ENCODE assay signal across 28 cellular contexts in genomic region chr4:106245176-106245575, GRCh38.
DNase-seq lines count a peak whose midpoint lies in the region; ATAC-seq, FAIRE-seq and TF ChIP-seq lines count a peak whose summit lies in the region.
"Had no signal": no experiment of that assay in that cellular context is flagged by ENCODE, and none has a peak within 500 bp of the region (broad histone marks: within the 10 kb centered on the region; RNA-seq: fewer than 3 reads in every experiment).

No MANE protein-coding gene starts in this region.

- peaks cover 2% of the 10 kb centered on the region for H3K4me1 Mint-ChIP-seq in mesothelial cell of epicardium
- H3K4me1 Mint-ChIP-seq: activated CD4-positive, alpha-beta T cell treated with anti-CD3 and anti-CD28 coated beads, Interleukin-2, amount 10 ng/mL, durations not matched to agents 24 days and 14 days; activated naive CD8-positive, alpha-beta T cell treated with anti-CD3 and anti-CD28 coated beads, Interleukin-2, amount 10 ng/mL, durations not matched to agents 7 days and 5 days; neural progenitor cell; stimulated activated naive B cell treated with anti-CD40 and anti-IgM and Interleukin-4, amounts not matched to agents 10 μg/mL and 1 μg/mL and 100 μg/mL, for 72 hours had no signal

- 0 out of 2 replicates have a peak overlapping the region, but pooled peaks have one; percentile 7 for H3K4me2 ChIP-seq in PC-9
- no peak overlapping the region for H3K4me2 ChIP-seq in endothelial cell of umbilical vein (ENCODE audit: insufficient read depth, low read length)
- H3K4me2 ChIP-seq: BLaER1, neural progenitor cell had no signal

- H3K36me3 ChIP-seq in PC-9 (ENCODE audit: low read depth) = no peaks in the 10 kb centered on the region
- peaks cover 0 to 4% of the 10 kb centered on the region in 2 experiments for H3K36me3 ChIP-seq in endothelial cell of umbilical vein (ENCODE audit: control insufficient read depth in 2 of 2, extremely low read depth in 1 of 2, insufficient read depth in 2 of 2, low read length in 2 of 2)
- H3K36me3 ChIP-seq in Peyer's patch = peaks cover 0 to 17% (median 0%) of the 10 kb centered on the region in 3 donors

- TF ChIP-seq CTCF in PC-9 (conservative IDR thresholded peaks at IDR 0.05) (no peak), endothelial cell of umbilical vein (IDR thresholded peaks at IDR 0.05; ENCODE audit: extremely low read depth in 1 of 2, insufficient read depth in 1 of 2, low read depth in 1 of 2, low read length in 2 of 2) (no peak), mesothelial cell of epicardium (IDR thresholded peaks at IDR 0.05; ENCODE audit: unreplicated experiment) (no peak), Peyer's patch (IDR thresholded peaks at IDR 0.05) (no peak), coronary artery (IDR thresholded peaks at IDR 0.05) (no peak)

- no peaks in the 10 kb centered on the region for H3K9me1 ChIP-seq in endothelial cell of umbilical vein (replicated peaks; ENCODE audit: control insufficient read depth, extremely low read depth, insufficient read depth, low read length)

- FAIRE-seq in GM19239 (lab: Jason Lieb, UNC) (peak; percentile 42), endothelial cell of umbilical vein (lab: Jason Lieb, UNC) (no peak)
- FAIRE-seq: GM18507, urothelium cell line had no signal

- intact Hi-C loops in PC-9 (cut with micrococcal nuclease; ENCODE audit: unreplicated experiment) = no loop called here
- intact Hi-C loops in endothelial cell of umbilical vein (cut with micrococcal nuclease) = no loop called here

- CTCF ChIA-PET in PC-9 (lab: Charles Lee) (no interaction called here), endothelial cell of umbilical vein (lab: Charles Lee) (interaction anchor here (0.9 to 1.3 kb wide), 2 partner anchors 21 to 83 kb away, joined by 3 read pairs; no protein-coding TSS in a partner anchor)

- dilution Hi-C loops in endothelial cell of umbilical vein (cut with MboI; ENCODE audit: extremely low pct_ligation_motif_present, low sequenced_read_pairs) = no loop called here

- DNase-seq in GM19239 (ENCODE audit: insufficient read length, low spot score) = no peak
- peak; percentile 7 to 59 for DNase-seq in PC-9
- DNase-seq in endothelial cell of umbilical vein (ENCODE audit: low read depth, low spot score) = peak; percentile 9
- no peak for DNase-seq in mesothelial cell of epicardium (ENCODE audit: low spot score in 2 of 2, unreplicated experiment in 2 of 2)
- no peak for DNase-seq in Peyer's patch
- no peak for DNase-seq in coronary artery (ENCODE audit: low spot score)
- DNase-seq in KG1 (lab: John Stamatoyannopoulos, UW) = no peak
- DNase-seq: activated CD4-positive, alpha-beta T cell treated with anti-CD3 and anti-CD28 coated beads, Interleukin-2, amount 10 ng/mL, durations not matched to agents 24 days and 14 days; activated gamma-delta T cell; activated naive CD8-positive, alpha-beta T cell treated with anti-CD3 and anti-CD28 coated beads, Interleukin-2, amount 10 ng/mL, durations not matched to agents 7 days and 5 days; activated T-cell treated with anti-CD3 and anti-CD28 coated beads, Interleukin-2, amount 50 U/mL, for 24 hours; cerebellar nuclear complex; DMS79; Kasumi-1; kidney glomerular epithelial cell; lower lobe of right lung; NCI-H187; NCI-H2171 treated with DMSO at 0.1 percent for 48 hours; stimulated activated CD4-positive, alpha-beta T cell treated with anti-CD3 and anti-CD28 coated beads, Interleukin-15, amount 100 ng/mL, for 24 hours; stimulated activated naive B cell treated with anti-CD40 and anti-IgM and Interleukin-4, amounts not matched to agents 10 μg/mL and 1 μg/mL and 100 μg/mL, for 72 hours; WERI-Rb-1 had no signal

- H3K27ac Mint-ChIP-seq in mesothelial cell of epicardium = peak overlapping the region; percentile 11
- H3K27ac Mint-ChIP-seq: activated CD4-positive, alpha-beta T cell treated with anti-CD3 and anti-CD28 coated beads, Interleukin-2, amount 10 ng/mL, durations not matched to agents 24 days and 14 days; activated naive CD8-positive, alpha-beta T cell treated with anti-CD3 and anti-CD28 coated beads, Interleukin-2, amount 10 ng/mL, durations not matched to agents 7 days and 5 days; activated T-cell treated with anti-CD3 and anti-CD28 coated beads, Interleukin-2, amount 50 U/mL, for 24 hours; neural progenitor cell; stimulated activated naive B cell treated with anti-CD40 and anti-IgM and Interleukin-4, amounts not matched to agents 10 μg/mL and 1 μg/mL and 100 μg/mL, for 72 hours; T-helper 2 cell treated with Interferon-gamma antibody and Interleukin-4, amounts not matched to agents 5 μg/mL and 100 μg/mL, for 36 hours had no signal

- no peaks in the 10 kb centered on the region for H3K9me3 ChIP-seq in PC-9 (ENCODE audit: insufficient read depth, low read depth)
- no peaks in the 10 kb centered on the region for H3K9me3 ChIP-seq in endothelial cell of umbilical vein (replicated peaks; ENCODE audit: control insufficient read depth, insufficient read depth, low read length)
- no peaks in the 10 kb centered on the region for H3K9me3 ChIP-seq in Peyer's patch
- H3K9me3 ChIP-seq: BLaER1, lower lobe of right lung had no signal

- no peaks in the 10 kb centered on the region for H3K4me1 ChIP-seq in PC-9 (replicated peaks; ENCODE audit: insufficient read depth)
- H3K4me1 ChIP-seq in endothelial cell of umbilical vein (ENCODE audit: control insufficient read depth, extremely low read depth, insufficient read depth, low read length) = peaks cover 6% of the 10 kb centered on the region
- no peaks in the 10 kb centered on the region for H3K4me1 ChIP-seq in Peyer's patch
- H3K4me1 ChIP-seq: BLaER1, lower lobe of right lung, neural progenitor cell had no signal

- H3K4me3 ChIP-seq in PC-9 (no peak overlapping the region), endothelial cell of umbilical vein (replicated peaks in 1 of 3; ENCODE audit: insufficient read depth in 1 of 3, low read depth in 1 of 3, low read length in 3 of 3) (no peak overlapping the region), Peyer's patch (no peak overlapping the region), coronary artery (no peak overlapping the region)
- H3K4me3 ChIP-seq: BLaER1, lower lobe of right lung, neural progenitor cell had no signal

- H3K9me3 Mint-ChIP-seq in mesothelial cell of epicardium = no peaks in the 10 kb centered on the region
- H3K9me3 Mint-ChIP-seq: neural progenitor cell; stimulated activated naive B cell treated with anti-CD40 and anti-IgM and Interleukin-4, amounts not matched to agents 10 μg/mL and 1 μg/mL and 100 μg/mL, for 72 hours; T-helper 2 cell treated with Interferon-gamma antibody and Interleukin-4, amounts not matched to agents 5 μg/mL and 100 μg/mL, for 36 hours had no signal

- H3K9me2 ChIP-seq in PC-9 (ENCODE audit: insufficient read depth) = no peaks in the 10 kb centered on the region

- H3K36me3 Mint-ChIP-seq in mesothelial cell of epicardium = peaks cover 23% of the 10 kb centered on the region

- TF ChIP-seq POLR2A in endothelial cell of umbilical vein (IDR thresholded peaks at IDR 0.05; ENCODE audit: low read depth, low read length) (no peak), Peyer's patch (IDR thresholded peaks at IDR 0.05) (no peak)

- H3F3A ChIP-seq in PC-9 (ENCODE audit: insufficient read depth, low read depth) = no peaks in the 10 kb centered on the region

- no peak overlapping the region for H3K9ac ChIP-seq in endothelial cell of umbilical vein (replicated peaks; ENCODE audit: extremely low read depth, insufficient read depth, low read length)
- H3K9ac ChIP-seq: BLaER1, neural progenitor cell had no signal

- H4K20me1 ChIP-seq in PC-9 (ENCODE audit: insufficient read depth) (no peaks in the 10 kb centered on the region), endothelial cell of umbilical vein (replicated peaks; ENCODE audit: control insufficient read depth, extremely low read depth, insufficient read depth, low read length) (no peaks in the 10 kb centered on the region)
- H4K20me1 ChIP-seq: BLaER1 had no signal

- H2AFZ ChIP-seq in PC-9 (no peak overlapping the region), endothelial cell of umbilical vein (ENCODE audit: low read depth, low read length) (no peak overlapping the region)
- H2AFZ ChIP-seq: neural progenitor cell had no signal

- H3K27ac ChIP-seq in PC-9 (peak overlapping the region; percentile 23; the same call in 1 of the 2 replicates), endothelial cell of umbilical vein (ENCODE audit: insufficient read depth, low read depth, low read length) (no peak overlapping the region), Peyer's patch (no peak overlapping the region), coronary artery (no peak overlapping the region)
- H3K27ac ChIP-seq: BLaER1, lower lobe of right lung, neural progenitor cell, WERI-Rb-1 had no signal

- H3K27me3 ChIP-seq in PC-9 (ENCODE audit: insufficient read depth, low read depth) = no peaks in the 10 kb centered on the region
- H3K27me3 ChIP-seq in endothelial cell of umbilical vein (ENCODE audit: control insufficient read depth in 2 of 2, insufficient read depth in 2 of 2, low read length in 2 of 2) = no peaks in the 10 kb centered on the region
- H3K27me3 ChIP-seq in Peyer's patch = no peaks in the 10 kb centered on the region
- H3K27me3 ChIP-seq: BLaER1, neural progenitor cell had no signal

- H3K79me2 ChIP-seq in PC-9 (ENCODE audit: low read depth) = no peaks in the 10 kb centered on the region
- H3K79me2 ChIP-seq in endothelial cell of umbilical vein (ENCODE audit: control insufficient read depth, insufficient read depth, low read length) = no peaks in the 10 kb centered on the region

- no peak overlapping the region for H3K4me3 Mint-ChIP-seq in mesothelial cell of epicardium
- H3K4me3 Mint-ChIP-seq: activated CD4-positive, alpha-beta T cell treated with anti-CD3 and anti-CD28 coated beads, Interleukin-2, amount 10 ng/mL, durations not matched to agents 24 days and 14 days; activated naive CD8-positive, alpha-beta T cell treated with anti-CD3 and anti-CD28 coated beads, Interleukin-2, amount 10 ng/mL, durations not matched to agents 7 days and 5 days; activated T-cell treated with anti-CD3 and anti-CD28 coated beads, Interleukin-2, amount 50 U/mL, for 24 hours; neural progenitor cell; stimulated activated naive B cell treated with anti-CD40 and anti-IgM and Interleukin-4, amounts not matched to agents 10 μg/mL and 1 μg/mL and 100 μg/mL, for 72 hours; T-helper 2 cell treated with Interferon-gamma antibody and Interleukin-4, amounts not matched to agents 5 μg/mL and 100 μg/mL, for 36 hours had no signal

- ATAC-seq in GM21390 (IDR thresholded peaks at IDR 0.05; ENCODE audit: unreplicated experiment) = no peak
- ATAC-seq: lower lobe of right lung; sciatic nerve; stimulated activated naive B cell treated with anti-CD40 and anti-IgM and Interleukin-4, amounts not matched to agents 10 μg/mL and 1 μg/mL and 100 μg/mL, for 72 hours had no signal

- no TSS peak for BruUV-seq in PC-9 (replicated peaks; lab: Mats Ljungman, UMichigan)
- BruUV-seq in endothelial cell of umbilical vein (replicated peaks; lab: Mats Ljungman, UMichigan) = no TSS peak

- POLR2A ChIA-PET in PC-9 (lab: Charles Lee; ENCODE audit: unreplicated experiment) (interaction anchor here (0.5 kb wide), 1 partner anchor 835 kb away, joined by 3 read pairs; no protein-coding TSS in a partner anchor), endothelial cell of umbilical vein (lab: Charles Lee) (no interaction called here)

- H3K27me3 Mint-ChIP-seq in mesothelial cell of epicardium (ENCODE audit: low read depth) = no peaks in the 10 kb centered on the region
- H3K27me3 Mint-ChIP-seq: activated CD4-positive, alpha-beta T cell treated with anti-CD3 and anti-CD28 coated beads, Interleukin-2, amount 10 ng/mL, durations not matched to agents 24 days and 14 days; activated naive CD8-positive, alpha-beta T cell treated with anti-CD3 and anti-CD28 coated beads, Interleukin-2, amount 10 ng/mL, durations not matched to agents 7 days and 5 days; activated T-cell treated with anti-CD3 and anti-CD28 coated beads, Interleukin-2, amount 50 U/mL, for 24 hours; stimulated activated naive B cell treated with anti-CD40 and anti-IgM and Interleukin-4, amounts not matched to agents 10 μg/mL and 1 μg/mL and 100 μg/mL, for 72 hours had no signal

Comparison
In these comparisons a context has a peak if more than half of its experiments do, and no peak if none do; other contexts are left out.
1. DNase-seq: peak in PC-9 (2 of 2) and endothelial cell of umbilical vein (single experiment); none in GM19239 (single experiment), mesothelial cell of epicardium (0 of 2), Peyer's patch (0 of 3), coronary artery (single experiment) and KG1 (single experiment).